ENCODE assay signal across 1 cellular context in the genomic region with DNA sequence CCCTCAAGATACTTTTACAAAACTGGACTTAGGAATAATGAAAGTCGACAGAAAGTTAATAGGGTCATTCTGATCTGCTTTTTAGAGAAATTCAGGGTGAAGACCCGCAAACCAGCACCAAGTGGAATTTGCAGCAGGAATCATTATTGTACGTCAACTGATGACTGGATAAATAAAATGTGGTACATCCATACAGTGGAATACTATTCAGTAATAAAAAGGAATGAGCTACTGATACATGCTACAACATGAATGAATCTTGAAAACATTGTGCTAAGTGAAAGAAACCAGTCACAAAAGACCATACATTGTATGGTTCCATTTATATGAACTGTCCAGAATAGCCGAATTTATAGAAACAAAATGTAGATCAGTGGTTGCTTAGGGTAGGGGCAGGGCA.
A peak's percentile ranks its signal among the peaks of the same experiment; 100 is the strongest.
TF ChIP-seq lines count a peak whose summit lies in the region.

No MANE protein-coding gene starts in this region.

TF ChIP-seq in K562, 482 proteins besides CTCF, POLR2A, EP300 and RAD21 (continued from another document):
- no peak for TF ChIP-seq RREB1 (CRISPR knock-in tag; IDR thresholded peaks at IDR 0.05)
- TF ChIP-seq ZNF217 (CRISPR knock-in tag; IDR thresholded peaks at IDR 0.05), result no peak
- TF ChIP-seq STAG1 (CRISPR knock-in tag; IDR thresholded peaks at IDR 0.05; ENCODE audit: borderline replicate concordance), result no peak
- TF ChIP-seq RBM25 (IDR thresholded peaks at IDR 0.05; ENCODE audit: low read depth, low read length, severe bottlenecking), result peak; percentile 44
- no peak for TF ChIP-seq HDAC6 (IDR thresholded peaks at IDR 0.05; ENCODE audit: low read depth, low read length)
- TF ChIP-seq ZBTB40 (IDR thresholded peaks at IDR 0.05), result no peak
- TF ChIP-seq ZBTB40 (CRISPR knock-in tag; IDR thresholded peaks at IDR 0.05), result no peak
- no peak for TF ChIP-seq BMI1 (IDR thresholded peaks at IDR 0.05; ENCODE audit: low read length)
- no peak for TF ChIP-seq HDAC8 (tag; IDR thresholded peaks at IDR 0.05)
- TF ChIP-seq, protein P1, sequence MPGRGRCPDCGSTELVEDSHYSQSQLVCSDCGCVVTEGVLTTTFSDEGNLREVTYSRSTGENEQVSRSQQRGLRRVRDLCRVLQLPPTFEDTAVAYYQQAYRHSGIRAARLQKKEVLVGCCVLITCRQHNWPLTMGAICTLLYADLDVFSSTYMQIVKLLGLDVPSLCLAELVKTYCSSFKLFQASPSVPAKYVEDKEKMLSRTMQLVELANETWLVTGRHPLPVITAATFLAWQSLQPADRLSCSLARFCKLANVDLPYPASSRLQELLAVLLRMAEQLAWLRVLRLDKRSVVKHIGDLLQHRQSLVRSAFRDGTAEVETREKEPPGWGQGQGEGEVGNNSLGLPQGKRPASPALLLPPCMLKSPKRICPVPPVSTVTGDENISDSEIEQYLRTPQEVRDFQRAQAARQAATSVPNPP (IDR thresholded peaks at IDR 0.05; ENCODE audit: borderline replicate concordance, insufficient read depth, insufficient read length), result no peak
- no peak for TF ChIP-seq SAP30 (IDR thresholded peaks at IDR 0.05; ENCODE audit: borderline replicate concordance, insufficient read depth, low read depth, low read length, poor library complexity, severe bottlenecking)
- TF ChIP-seq CREBBP (IDR thresholded peaks at IDR 0.05; ENCODE audit: low read depth, low read length), result no peak
